ENCODE assay signal across 8 cellular contexts in the genomic region with DNA sequence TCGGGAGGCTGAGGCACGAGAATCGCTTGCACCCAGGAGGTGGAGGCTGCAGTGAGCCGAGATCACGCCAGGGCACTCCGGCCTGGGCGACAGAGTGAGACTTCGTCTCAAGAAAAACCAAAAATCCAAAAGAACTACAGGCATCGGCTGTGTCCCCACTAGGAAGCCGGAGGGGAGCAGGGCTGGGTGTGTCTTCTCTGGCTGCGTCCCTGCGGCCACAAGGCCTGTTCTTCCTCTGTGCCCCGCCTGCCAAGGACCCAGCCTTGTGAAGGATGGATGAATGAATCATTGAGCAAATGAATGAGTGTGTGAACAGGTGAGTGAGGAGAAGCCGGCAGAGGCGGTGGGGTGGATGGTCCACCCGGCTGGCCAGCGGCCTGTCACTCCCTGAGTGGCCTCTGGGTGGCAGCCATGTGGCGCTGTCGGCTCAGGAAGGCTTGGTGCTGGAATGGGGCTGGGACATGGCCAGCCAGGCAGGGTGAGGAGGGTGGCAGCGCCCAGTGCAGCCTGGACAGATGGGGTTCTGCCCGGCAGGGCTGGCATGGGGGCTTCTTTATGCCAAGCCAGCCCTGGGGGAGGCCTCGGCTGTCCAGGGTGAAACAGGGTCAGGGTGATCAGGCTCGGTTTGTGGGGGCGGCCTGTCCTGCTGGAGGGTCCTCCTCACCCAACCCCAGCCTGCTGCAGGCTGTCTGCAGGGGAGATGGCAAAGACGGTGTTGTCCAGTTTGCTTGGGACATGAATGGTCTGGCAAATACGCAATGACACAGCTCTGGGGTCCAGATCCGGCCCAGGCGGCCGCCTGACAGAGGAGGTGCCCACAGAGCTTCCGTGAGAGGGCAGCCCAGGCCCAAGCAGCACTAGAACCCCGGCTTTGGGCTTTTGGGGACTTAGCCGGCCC. TPM values are rescaled to one million over a fixed set of nuclear protein-coding genes. Genes with fewer than 3 reads are reported as not detected.
DNase-seq lines count a peak whose midpoint lies in the region; ATAC-seq and TF ChIP-seq lines count a peak whose summit lies in the region.

No MANE protein-coding gene starts in this region.

- H3K9me2 ChIP-seq in SK-N-SH: no peaks in the 10 kb centered on the region

- no peaks in the 10 kb centered on the region for H3K36me3 ChIP-seq in SK-N-SH (replicated peaks in 1 of 2; ENCODE audit: control insufficient read depth in 1 of 2, insufficient read depth in 2 of 2, low read length in 1 of 2)

- H3K4me2 ChIP-seq in SK-N-SH: no peak overlapping the region

- POLR2A ChIA-PET in SK-N-SH (lab: Yijun Ruan, JAX): interaction anchor here (0.6 to 1.9 kb wide), 2 partner anchors 123 to 136 kb away, joined by 3 to 4 read pairs; no protein-coding TSS in a partner anchor

- no peaks in the 10 kb centered on the region for H4K20me1 ChIP-seq in SK-N-SH (ENCODE audit: insufficient read depth)

- H3K36me3 Mint-ChIP-seq in activated naive CD4-positive, alpha-beta T cell treated with anti-CD3 and anti-CD28 coated beads, Interleukin-2, amount 50 U/mL, for 72 hours: no peaks in the 10 kb centered on the region

- no peaks in the 10 kb centered on the region; the same call in 1 of the 2 replicates for H3K27me3 ChIP-seq in SK-N-SH (ENCODE audit: insufficient read depth)

- no peaks in the 10 kb centered on the region for H3K9me3 ChIP-seq in SK-N-SH

- H3K79me2 ChIP-seq in SK-N-SH (ENCODE audit: insufficient read depth): no peaks in the 10 kb centered on the region

- no peak overlapping the region for H3K27ac ChIP-seq in SK-N-SH (ENCODE audit: low read depth in 2 of 2, low read length in 1 of 2)

- peak; percentile 79 to 91 for ATAC-seq in activated naive CD4-positive, alpha-beta T cell treated with anti-CD3 and anti-CD28 coated beads, Interleukin-2, amount 50 U/mL, for 72 hours
- no peak for ATAC-seq in GM19328 (IDR thresholded peaks at IDR 0.05; ENCODE audit: unreplicated experiment)
- ATAC-seq in HG02938 (IDR thresholded peaks at IDR 0.05; ENCODE audit: unreplicated experiment): no peak

- DNase-seq in NCI-H1092 (lab: John Stamatoyannopoulos, UW): peak; percentile 45
- DNase-seq in SK-N-SH: peak; percentile 100
- DNase-seq in activated naive CD4-positive, alpha-beta T cell treated with anti-CD3 and anti-CD28 coated beads, Interleukin-2, amount 50 U/mL, for 72 hours (ENCODE audit: low spot score in 2 of 2): peak; percentile 74 to 80
- DNase-seq in head of caudate nucleus: peak; percentile 64 to 93 (median 86)
- DNase-seq in posterior cingulate gyrus: peak; percentile 68 to 98 (median 86)

- CTCF ChIA-PET in SK-N-SH (lab: Yijun Ruan, JAX): interaction anchor here (0.6 to 4.1 kb wide), 30 partner anchors 10 to 287 kb away, joined by 3 to 60 read pairs (median 4); partner anchors contain the start of genes ALYREF, ANAPC11, ARHGDIA and PPP1R27

- no peaks in the 10 kb centered on the region for H3K9me3 Mint-ChIP-seq in activated naive CD4-positive, alpha-beta T cell treated with anti-CD3 and anti-CD28 coated beads, Interleukin-2, amount 50 U/mL, for 72 hours

- peak; percentile 100 for TF ChIP-seq RAD21 in SK-N-SH (IDR thresholded peaks at IDR 0.05; ENCODE audit: low read length)

- peaks cover 0 to 5% of the 10 kb centered on the region in 2 experiments; a peak in 1 of 4 replicates for H3K4me1 ChIP-seq in SK-N-SH (ENCODE audit: control insufficient read depth in 1 of 2, insufficient read depth in 2 of 2, low read depth in 1 of 2, low read length in 1 of 2)

- peak; percentile 94 for TF ChIP-seq CTCF in GM12874 (IDR thresholded peaks at IDR 0.05; ENCODE audit: insufficient read depth, low read depth, low read length)
- peak; percentile 96 for TF ChIP-seq CTCF in SK-N-SH (IDR thresholded peaks at IDR 0.05)

- intact Hi-C loops in head of caudate nucleus (cut with DNase I): no loop called here
- intact Hi-C loops in posterior cingulate gyrus (cut with DNase I): no loop called here

- no peak overlapping the region; a peak in 1 of 4 replicates for H3K4me3 ChIP-seq in SK-N-SH (ENCODE audit: low read depth in 2 of 2, low read length in 1 of 2)

- H3F3A ChIP-seq in SK-N-SH (replicated peaks; ENCODE audit: insufficient read depth): peaks cover 12% of the 10 kb centered on the region

- WGBS in SK-N-SH (ENCODE audit: low lambda C conversion rate): 23% methylated on average over 17 of the region's 32 CpGs

- H3K9ac ChIP-seq in SK-N-SH: no peak overlapping the region

- peak overlapping the region in 1 of 2 donors; percentile 87 for H3K27ac Mint-ChIP-seq in activated naive CD4-positive, alpha-beta T cell treated with anti-CD3 and anti-CD28 coated beads, Interleukin-2, amount 50 U/mL, for 72 hours

- no peak for TF ChIP-seq EP300 in SK-N-SH (IDR thresholded peaks at IDR 0.05; ENCODE audit: borderline replicate concordance in 1 of 2, low read depth in 1 of 2, low read length in 1 of 2)

- H2AFZ ChIP-seq in SK-N-SH (ENCODE audit: low read depth): peak overlapping the region; percentile 11; the same call in 1 of the 2 replicates

TF ChIP-seq in SK-N-SH, 30 proteins besides CTCF, POLR2A, EP300 and RAD21 (continues in another document):
- TF ChIP-seq YY1 (IDR thresholded peaks at IDR 0.05; ENCODE audit: low read depth): no peak
- no peak for TF ChIP-seq GABPA (IDR thresholded peaks at IDR 0.05; ENCODE audit: low read depth)
- TF ChIP-seq MAX (IDR thresholded peaks at IDR 0.05; ENCODE audit: low read depth): no peak
- no peak for TF ChIP-seq FOSL2 (IDR thresholded peaks at IDR 0.05; ENCODE audit: borderline replicate concordance, low read depth)
- no peak for TF ChIP-seq EZH2phosphoT487 (IDR thresholded peaks at IDR 0.05; ENCODE audit: borderline replicate concordance, low read depth)
- TF ChIP-seq, protein P1, sequence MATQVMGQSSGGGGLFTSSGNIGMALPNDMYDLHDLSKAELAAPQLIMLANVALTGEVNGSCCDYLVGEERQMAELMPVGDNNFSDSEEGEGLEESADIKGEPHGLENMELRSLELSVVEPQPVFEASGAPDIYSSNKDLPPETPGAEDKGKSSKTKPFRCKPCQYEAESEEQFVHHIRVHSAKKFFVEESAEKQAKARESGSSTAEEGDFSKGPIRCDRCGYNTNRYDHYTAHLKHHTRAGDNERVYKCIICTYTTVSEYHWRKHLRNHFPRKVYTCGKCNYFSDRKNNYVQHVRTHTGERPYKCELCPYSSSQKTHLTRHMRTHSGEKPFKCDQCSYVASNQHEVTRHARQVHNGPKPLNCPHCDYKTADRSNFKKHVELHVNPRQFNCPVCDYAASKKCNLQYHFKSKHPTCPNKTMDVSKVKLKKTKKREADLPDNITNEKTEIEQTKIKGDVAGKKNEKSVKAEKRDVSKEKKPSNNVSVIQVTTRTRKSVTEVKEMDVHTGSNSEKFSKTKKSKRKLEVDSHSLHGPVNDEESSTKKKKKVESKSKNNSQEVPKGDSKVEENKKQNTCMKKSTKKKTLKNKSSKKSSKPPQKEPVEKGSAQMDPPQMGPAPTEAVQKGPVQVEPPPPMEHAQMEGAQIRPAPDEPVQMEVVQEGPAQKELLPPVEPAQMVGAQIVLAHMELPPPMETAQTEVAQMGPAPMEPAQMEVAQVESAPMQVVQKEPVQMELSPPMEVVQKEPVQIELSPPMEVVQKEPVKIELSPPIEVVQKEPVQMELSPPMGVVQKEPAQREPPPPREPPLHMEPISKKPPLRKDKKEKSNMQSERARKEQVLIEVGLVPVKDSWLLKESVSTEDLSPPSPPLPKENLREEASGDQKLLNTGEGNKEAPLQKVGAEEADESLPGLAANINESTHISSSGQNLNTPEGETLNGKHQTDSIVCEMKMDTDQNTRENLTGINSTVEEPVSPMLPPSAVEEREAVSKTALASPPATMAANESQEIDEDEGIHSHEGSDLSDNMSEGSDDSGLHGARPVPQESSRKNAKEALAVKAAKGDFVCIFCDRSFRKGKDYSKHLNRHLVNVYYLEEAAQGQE (IDR thresholded peaks at IDR 0.05; ENCODE audit: low read depth, low read length): peak; percentile 53; the same call in 1 of the 2 replicates
- 0 out of 2 replicates have a peak, but pooled peaks have one; percentile 1 for TF ChIP-seq NRF1 (IDR thresholded peaks at IDR 0.05; ENCODE audit: low read depth, low read length)
- TF ChIP-seq, protein P2, sequence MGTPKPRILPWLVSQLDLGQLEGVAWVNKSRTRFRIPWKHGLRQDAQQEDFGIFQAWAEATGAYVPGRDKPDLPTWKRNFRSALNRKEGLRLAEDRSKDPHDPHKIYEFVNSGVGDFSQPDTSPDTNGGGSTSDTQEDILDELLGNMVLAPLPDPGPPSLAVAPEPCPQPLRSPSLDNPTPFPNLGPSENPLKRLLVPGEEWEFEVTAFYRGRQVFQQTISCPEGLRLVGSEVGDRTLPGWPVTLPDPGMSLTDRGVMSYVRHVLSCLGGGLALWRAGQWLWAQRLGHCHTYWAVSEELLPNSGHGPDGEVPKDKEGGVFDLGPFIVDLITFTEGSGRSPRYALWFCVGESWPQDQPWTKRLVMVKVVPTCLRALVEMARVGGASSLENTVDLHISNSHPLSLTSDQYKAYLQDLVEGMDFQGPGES (IDR thresholded peaks at IDR 0.05; ENCODE audit: low read depth, low read length): no peak
- peak; percentile 81; the same call in 1 of the 2 replicates for TF ChIP-seq SIN3A (IDR thresholded peaks at IDR 0.05; ENCODE audit: borderline replicate concordance, low read depth, low read length)

RNA-seq across cellular contexts. Expression of gene SLC25A10, which starts 21.7 kb away (rescaled TPM):
- polyA plus RNA-seq in SK-N-SH (2012; rRNA removed): 29.9 and 34.7 TPM in 2 replicates
- polyA plus RNA-seq in SK-N-SH (2012; cell fraction: cytosol; rRNA removed): 11.7 and 21.7 TPM in 2 replicates
- 44.0 and 46.7 TPM in 2 replicates for polyA plus RNA-seq in SK-N-SH (2012; cell fraction: nucleus; rRNA removed)
- 10 to 100 TPM; 23.0 to 27.8 TPM for total RNA-seq in activated naive CD4-positive, alpha-beta T cell treated with anti-CD3 and anti-CD28 coated beads, Interleukin-2, amount 50 U/mL, for 72 hours

RNA-seq across cellular contexts. Expression of gene MRPL12, which starts 30.6 kb away (rescaled TPM):
- polyA plus RNA-seq in SK-N-SH (2012; rRNA removed): 255 and 322 TPM in 2 replicates
- 191 and 244 TPM in 2 replicates for polyA plus RNA-seq in SK-N-SH (2012; cell fraction: cytosol; rRNA removed)
- 113 and 204 TPM in 2 replicates for polyA plus RNA-seq in SK-N-SH (2012; cell fraction: nucleus; rRNA removed)
- total RNA-seq in activated naive CD4-positive, alpha-beta T cell treated with anti-CD3 and anti-CD28 coated beads, Interleukin-2, amount 50 U/mL, for 72 hours: 100 to 1,000 TPM in 1 of 2 donors, 10 to 100 TPM in 1; 61.8 to 105 TPM

RNA-seq across cellular contexts. Expression of gene HGS, which starts 49.9 kb away (rescaled TPM):
- polyA plus RNA-seq in SK-N-SH (2012; rRNA removed): 184 and 192 TPM in 2 replicates
- polyA plus RNA-seq in SK-N-SH (2012; cell fraction: cytosol; rRNA removed): 53.4 and 74.7 TPM in 2 replicates
- 726 and 951 TPM in 2 replicates for polyA plus RNA-seq in SK-N-SH (2012; cell fraction: nucleus; rRNA removed)
- 100 to 1,000 TPM; 111 to 168 TPM for total RNA-seq in activated naive CD4-positive, alpha-beta T cell treated with anti-CD3 and anti-CD28 coated beads, Interleukin-2, amount 50 U/mL, for 72 hours

RNA-seq across cellular contexts. Expression of gene ARL16, which starts 50.2 kb away (rescaled TPM):
- polyA plus RNA-seq in SK-N-SH (2012; rRNA removed): 148 and 166 TPM in 2 replicates
- polyA plus RNA-seq in SK-N-SH (2012; cell fraction: cytosol; rRNA removed): 127 and 132 TPM in 2 replicates
- 281 and 480 TPM in 2 replicates for polyA plus RNA-seq in SK-N-SH (2012; cell fraction: nucleus; rRNA removed)
- total RNA-seq in activated naive CD4-positive, alpha-beta T cell treated with anti-CD3 and anti-CD28 coated beads, Interleukin-2, amount 50 U/mL, for 72 hours: 10 to 100 TPM; 12.6 to 30.6 TPM

Comparison
In these comparisons a context has a peak if more than half of its experiments do, and no peak if none do; other contexts are left out.
1. DNase-seq: peak in every context shown above with its lines; median percentile 100 in SK-N-SH; 86 in head of caudate nucleus; 86 in posterior cingulate gyrus; 77 in activated naive CD4-positive, alpha-beta T cell treated with anti-CD3 and anti-CD28 coated beads, Interleukin-2, amount 50 U/mL, for 72 hours; 45 in NCI-H1092.
2. ATAC-seq: peak in activated naive CD4-positive, alpha-beta T cell treated with anti-CD3 and anti-CD28 coated beads, Interleukin-2, amount 50 U/mL, for 72 hours (2 of 2); none in GM19328 (single experiment) and HG02938 (single experiment).